Comparison of ENCODE assay signal across 9 cellular contexts in the genomic region with DNA sequence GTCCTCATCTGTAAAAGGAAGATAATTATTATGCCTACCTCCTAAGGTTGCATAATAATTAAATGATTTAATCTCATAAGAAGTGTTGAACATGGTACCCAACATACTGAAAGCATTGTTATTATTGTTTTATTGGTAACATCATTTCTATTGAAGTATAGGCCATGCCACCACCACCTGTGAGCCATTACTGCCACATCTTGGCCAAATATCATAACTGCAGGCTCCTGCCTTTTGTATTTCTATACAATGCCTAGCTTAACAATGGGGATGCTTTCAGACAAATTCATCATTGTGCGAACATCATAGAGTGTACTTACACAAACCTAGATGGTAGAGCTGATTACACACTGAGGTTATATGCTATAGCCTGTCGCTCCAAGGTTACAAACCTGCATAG.
DNase-seq lines count a peak whose midpoint lies in the region; ATAC-seq and TF ChIP-seq lines count a peak whose summit lies in the region.
"Had no signal": no experiment of that assay in that cellular context is flagged by ENCODE, and none has a peak within 500 bp of the region (broad histone marks: within the 10 kb centered on the region; RNA-seq: fewer than 3 reads in every experiment).

No MANE protein-coding gene starts in this region.

- TF ChIP-seq CTCF in GM12873 (IDR thresholded peaks at IDR 0.05; ENCODE audit: insufficient read depth, low read depth, low read length, missing control alignments) (peak; percentile 36), OCI-LY1 (IDR thresholded peaks at IDR 0.05; ENCODE audit: low read length) (peak; percentile 69), fibroblast of mammary gland (conservative IDR thresholded peaks at IDR 0.05; ENCODE audit: control insufficient read depth, insufficient read depth, low read depth, low read length) (peak; percentile 12)

- no peaks in the 10 kb centered on the region for H3K27me3 ChIP-seq in OCI-LY1 (ENCODE audit: insufficient read depth, low read length)

- no peak overlapping the region for H3K4me3 ChIP-seq in OCI-LY1 (ENCODE audit: low read depth, low read length, poor library complexity, severe bottlenecking)
- no peak overlapping the region for H3K4me3 ChIP-seq in fibroblast of mammary gland (ENCODE audit: control insufficient read depth, low read depth, low read length)

- no peaks in the 10 kb centered on the region for H3F3A ChIP-seq in OCI-LY1 (ENCODE audit: insufficient read depth, low read length)

- H3K36me3 ChIP-seq in OCI-LY1 (ENCODE audit: insufficient read depth, low read length): no peaks in the 10 kb centered on the region

- H3K9ac ChIP-seq in OCI-LY1 (ENCODE audit: low read length): no peak overlapping the region

- ATAC-seq in stimulated activated naive CD8-positive, alpha-beta T cell treated with anti-CD3 and anti-CD28 coated beads, Interleukin-15, Interleukin-2, amounts not matched to agents 100 U/mL and 50 U/mL, for 24 hours: no peak
- ATAC-seq in GM18909 (IDR thresholded peaks at IDR 0.05; ENCODE audit: poor library complexity, unreplicated experiment): no peak

- no peak overlapping the region for H3K4me2 ChIP-seq in OCI-LY1 (ENCODE audit: low read length)

- no peaks in the 10 kb centered on the region for H3K9me2 ChIP-seq in OCI-LY1 (ENCODE audit: low read depth, low read length)

- no peak overlapping the region for H3K27ac ChIP-seq in OCI-LY1 (ENCODE audit: low read depth, low read length, poor library complexity, severe bottlenecking)

- H2AFZ ChIP-seq in OCI-LY1 (ENCODE audit: low read length): no peak overlapping the region

- DNase-seq in AG20443 (ENCODE audit: low spot score) (peak; percentile 17), fibroblast of mammary gland (ENCODE audit: low read depth) (no peak), SK-N-DZ (ENCODE audit: low spot score) (no peak), activated gamma-delta T cell (lab: John Stamatoyannopoulos, UW) (no peak)
- DNase-seq in stimulated activated naive CD8-positive, alpha-beta T cell treated with anti-CD3 and anti-CD28 coated beads, Interleukin-15, Interleukin-2, amounts not matched to agents 100 U/mL and 50 U/mL, for 24 hours: no peak
- DNase-seq: activated T-cell treated with anti-CD3 and anti-CD28 coated beads for 4 hours had no signal

- H4K20me1 ChIP-seq in OCI-LY1 (ENCODE audit: insufficient read depth, low read length): no peaks in the 10 kb centered on the region

- H3K79me2 ChIP-seq in OCI-LY1 (ENCODE audit: insufficient read depth, low read length): no peaks in the 10 kb centered on the region

- H3K9me3 ChIP-seq in OCI-LY1 (ENCODE audit: low read length): no peaks in the 10 kb centered on the region

- H3K4me1 ChIP-seq in OCI-LY1 (ENCODE audit: insufficient read depth, low read length, severe bottlenecking): no peaks in the 10 kb centered on the region

Comparison
In these comparisons a context has a peak if more than half of its experiments do, and no peak if none do; other contexts are left out.
1. CTCF ChIP-seq: peak in every context shown above with its lines; median percentile 69 in OCI-LY1; 36 in GM12873; 12 in fibroblast of mammary gland.